10 cellular contexts compared by ENCODE assay signal in genomic region chr7:158239290-158239981, GRCh38.
DNase-seq lines count a peak whose midpoint lies in the region; ATAC-seq, FAIRE-seq and TF ChIP-seq lines count a peak whose summit lies in the region.
"Had no signal": no experiment of that assay in that cellular context is flagged by ENCODE, and none has a peak within 500 bp of the region (broad histone marks: within the 10 kb centered on the region; RNA-seq: fewer than 3 reads in every experiment).

No MANE protein-coding gene starts in this region.

- POLR2A ChIA-PET in PC-3 (lab: Charles Lee; ENCODE audit: unreplicated experiment) = no interaction called here

- no peak for TF ChIP-seq CTCF in PC-3 (conservative IDR thresholded peaks at IDR 0.05; ENCODE audit: low read depth, low read length)

- intact Hi-C loops in PC-3 (cut with micrococcal nuclease) = no loop called here

- H3K36me3 ChIP-seq in PC-3 (ENCODE audit: low read depth, low read length) = no peaks in the 10 kb centered on the region

- peak; percentile 8 for DNase-seq in CMK (ENCODE audit: low read depth)
- DNase-seq in HT-29 (ENCODE audit: low spot score) = peak; percentile 41
- DNase-seq in PC-3 = peak; percentile 80
- peak; percentile 41 for DNase-seq in inferior parietal cortex (ENCODE audit: extremely low spot score)
- no peak for DNase-seq in OCI-M2 (lab: John Stamatoyannopoulos, UW; ENCODE audit: unreplicated experiment)
- no peak for DNase-seq in GM19239 (ENCODE audit: insufficient read length, low spot score)
- DNase-seq in stimulated activated CD4-positive, alpha-beta T cell treated with anti-CD3 and anti-CD28 coated beads, Interleukin-4, amount 100 ng/mL, for 1 hour = no peak
- DNase-seq: activated CD8-positive, alpha-beta memory T cell treated with anti-CD3 and anti-CD28 coated beads, Interleukin-2, amount 50 U/mL, for 4 hours; CD4-positive, alpha-beta memory T cell had no signal

- H3K79me2 ChIP-seq in PC-3 (ENCODE audit: low read length) = no peaks in the 10 kb centered on the region

- FAIRE-seq in GM19239 (lab: Jason Lieb, UNC) = no peak

- no peaks in the 10 kb centered on the region for H3K9me2 ChIP-seq in PC-3 (replicated peaks; ENCODE audit: low read length)

- peak overlapping the region; percentile 66 for H3K9ac ChIP-seq in PC-3 (ENCODE audit: low read length)

- H3K9me3 ChIP-seq in PC-3 (ENCODE audit: low read length) = no peaks in the 10 kb centered on the region

- H3K27me3 ChIP-seq in PC-3 (ENCODE audit: low read length) = no peaks in the 10 kb centered on the region

- no peak overlapping the region for H2AFZ ChIP-seq in PC-3 (ENCODE audit: low read length)

- peak; percentile 35 for ATAC-seq in PC-3
- ATAC-seq in GM21447 (IDR thresholded peaks at IDR 0.05; ENCODE audit: unreplicated experiment) = no peak

- peak overlapping the region; percentile 31 for H3K4me2 ChIP-seq in PC-3 (ENCODE audit: low read length)

- CTCF ChIA-PET in PC-3 (lab: Charles Lee) = no interaction called here

- no peak overlapping the region for H3K4me3 ChIP-seq in PC-3 (ENCODE audit: low read length)

- H4K20me1 ChIP-seq in PC-3 (ENCODE audit: low read length) = no peaks in the 10 kb centered on the region

- peaks cover 26% of the 10 kb centered on the region for H3K4me1 ChIP-seq in PC-3 (ENCODE audit: insufficient read depth, low read length)

- no TSS peak for BruUV-seq in PC-3 (replicated peaks; lab: Mats Ljungman, UMichigan)

- H3K27ac ChIP-seq in PC-3 (ENCODE audit: low read length) = peak overlapping the region; percentile 75

- H3F3A ChIP-seq in PC-3 (ENCODE audit: low read length, unreplicated experiment) = no peaks in the 10 kb centered on the region

Comparison
In these comparisons a context has a peak if more than half of its experiments do, and no peak if none do; other contexts are left out.
1. DNase-seq: peak in CMK (single experiment), HT-29 (single experiment), PC-3 (single experiment) and inferior parietal cortex (single experiment); none in OCI-M2 (single experiment), GM19239 (single experiment) and stimulated activated CD4-positive, alpha-beta T cell treated with anti-CD3 and anti-CD28 coated beads, Interleukin-4, amount 100 ng/mL, for 1 hour (single experiment).